In genomic region chr3:135905058-135905724, GRCh38 we compare ENCODE assay signal across 12 cellular contexts.
DNase-seq lines count a peak whose midpoint lies in the region; ATAC-seq and TF ChIP-seq lines count a peak whose summit lies in the region.
"Had no signal": no experiment of that assay in that cellular context is flagged by ENCODE, and none has a peak within 500 bp of the region (broad histone marks: within the 10 kb centered on the region; RNA-seq: fewer than 3 reads in every experiment).

No MANE protein-coding gene starts in this region.

- CTCF ChIA-PET in SK-N-SH (lab: Yijun Ruan, JAX): interaction anchor here (0.9 to 6.4 kb wide), 6 partner anchors 17 to 1110 kb away, joined by 3 to 55 read pairs (median 5); partner anchors contain the start of gene EPHB1

- no peaks in the 10 kb centered on the region for H3K36me3 ChIP-seq in SK-N-SH (replicated peaks in 1 of 2; ENCODE audit: control insufficient read depth in 1 of 2, insufficient read depth in 2 of 2, low read length in 1 of 2)
- H3K36me3 ChIP-seq in vagina: no peaks in the 10 kb centered on the region
- no peaks in the 10 kb centered on the region for H3K36me3 ChIP-seq in MG63

- POLR2A ChIA-PET in SK-N-SH (lab: Yijun Ruan, JAX): no interaction called here

- no peaks in the 10 kb centered on the region for H3K9me2 ChIP-seq in SK-N-SH

- TF ChIP-seq RAD21 in SK-N-SH (IDR thresholded peaks at IDR 0.05; ENCODE audit: low read length): peak; percentile 56

- H3K9me3 ChIP-seq in SK-N-SH (no peaks in the 10 kb centered on the region), vagina (no peaks in the 10 kb centered on the region), MG63 (peaks cover 7% of the 10 kb centered on the region)

- 34% methylated on average over 5 of the region's 5 CpGs for WGBS in SK-N-SH (ENCODE audit: low lambda C conversion rate)

- H2AFZ ChIP-seq in SK-N-SH (ENCODE audit: low read depth): no peak overlapping the region; the same call in 1 of the 2 replicates

- TF ChIP-seq CTCF in SK-N-SH (IDR thresholded peaks at IDR 0.05): peak; percentile 40
- TF ChIP-seq CTCF in foreskin keratinocyte (conservative IDR thresholded peaks at IDR 0.05): peak; percentile 74
- no peak for TF ChIP-seq CTCF in vagina (IDR thresholded peaks at IDR 0.05)

- in situ Hi-C loops in ACHN (cut with HindIII; ENCODE audit: low pct_ligation_motif_present, low pct_unique_long_range_greater_than_20kb, low sequenced_read_pairs): loop anchor here (25.0 kb wide), 1 partner anchor 132 kb away; no protein-coding TSS in a partner anchor

- intact Hi-C loops in vagina (cut with DNase I): no loop called here

- H3K4me2 ChIP-seq in SK-N-SH: no peak overlapping the region

- H4K20me1 ChIP-seq in SK-N-SH (ENCODE audit: insufficient read depth): no peaks in the 10 kb centered on the region

- ATAC-seq in foreskin keratinocyte: no peak
- ATAC-seq in HG03432 (IDR thresholded peaks at IDR 0.05; ENCODE audit: unreplicated experiment): no peak
- ATAC-seq: activated T-helper 17 cell treated with anti-CD3 and anti-CD28 coated beads, Interleukin-2, amount 50 U/mL, for 72 hours had no signal

- no peak overlapping the region for H3K27ac ChIP-seq in SK-N-SH (ENCODE audit: low read depth in 2 of 2, low read length in 1 of 2)
- H3K27ac ChIP-seq in foreskin keratinocyte: no peak overlapping the region
- H3K27ac ChIP-seq in vagina: no peak overlapping the region

- H3F3A ChIP-seq in SK-N-SH (replicated peaks; ENCODE audit: insufficient read depth): no peaks in the 10 kb centered on the region

- H3K27me3 ChIP-seq in SK-N-SH (ENCODE audit: insufficient read depth) (no peaks in the 10 kb centered on the region), foreskin keratinocyte (no peaks in the 10 kb centered on the region), vagina (no peaks in the 10 kb centered on the region), MG63 (no peaks in the 10 kb centered on the region)

- TF ChIP-seq EP300 in SK-N-SH (IDR thresholded peaks at IDR 0.05; ENCODE audit: borderline replicate concordance in 1 of 2, low read depth in 1 of 2, low read length in 1 of 2): no peak

- no peak for TF ChIP-seq POLR2A in vagina (IDR thresholded peaks at IDR 0.05)

- no peak overlapping the region for H3K9ac ChIP-seq in SK-N-SH

- H3K4me3 ChIP-seq in SK-N-SH (ENCODE audit: low read depth in 2 of 2, low read length in 1 of 2): no peak overlapping the region
- no peak overlapping the region for H3K4me3 ChIP-seq in vagina
- H3K4me3 ChIP-seq in MG63: no peak overlapping the region

- H3K79me2 ChIP-seq in SK-N-SH (ENCODE audit: insufficient read depth): no peaks in the 10 kb centered on the region

- DNase-seq in ACHN: peak; percentile 14
- DNase-seq in GM04504 (ENCODE audit: low read depth): peak; percentile 27
- no peak for DNase-seq in SK-N-SH
- peak in 1 of 2 donors; percentile 39 for DNase-seq in foreskin keratinocyte
- DNase-seq in vagina (ENCODE audit: extremely low spot score in 2 of 2): no peak
- DNase-seq in MG63: no peak
- no peak for DNase-seq in HuH-7.5 (ENCODE audit: low spot score)
- DNase-seq: activated CD4-positive, alpha-beta T cell treated with anti-CD3 and anti-CD28 coated beads for 1 hour; CD4-positive, CD25-positive, alpha-beta regulatory T cell; NCI-H187 treated with DMSO at 0.1 percent for 48 hours had no signal

- H3K4me1 ChIP-seq in SK-N-SH (ENCODE audit: control insufficient read depth in 1 of 2, insufficient read depth in 2 of 2, low read depth in 1 of 2, low read length in 1 of 2) (no peaks in the 10 kb centered on the region), foreskin keratinocyte (peaks cover 8% of the 10 kb centered on the region), vagina (peaks cover 6% of the 10 kb centered on the region)

TF ChIP-seq in SK-N-SH, 30 proteins besides CTCF, POLR2A, EP300 and RAD21:
- TF ChIP-seq NRF1 (IDR thresholded peaks at IDR 0.05; ENCODE audit: low read depth, low read length) (no peak), EZH2phosphoT487 (IDR thresholded peaks at IDR 0.05; ENCODE audit: borderline replicate concordance, low read depth) (no peak), USF2 (IDR thresholded peaks at IDR 0.05; ENCODE audit: borderline replicate concordance, low read depth, low read length) (no peak), USF1 (IDR thresholded peaks at IDR 0.05; ENCODE audit: borderline replicate concordance, low read depth) (no peak)

Comparison
In these comparisons a context has a peak if more than half of its experiments do, and no peak if none do; other contexts are left out.
1. DNase-seq: peak in ACHN (single experiment) and GM04504 (single experiment); none in SK-N-SH (single experiment), vagina (0 of 2), MG63 (single experiment) and HuH-7.5 (single experiment).
2. CTCF ChIP-seq: peak in SK-N-SH (single experiment) and foreskin keratinocyte (single experiment); none in vagina (0 of 3).